ENCODE assay signal across 8 cellular contexts in the genomic region with DNA sequence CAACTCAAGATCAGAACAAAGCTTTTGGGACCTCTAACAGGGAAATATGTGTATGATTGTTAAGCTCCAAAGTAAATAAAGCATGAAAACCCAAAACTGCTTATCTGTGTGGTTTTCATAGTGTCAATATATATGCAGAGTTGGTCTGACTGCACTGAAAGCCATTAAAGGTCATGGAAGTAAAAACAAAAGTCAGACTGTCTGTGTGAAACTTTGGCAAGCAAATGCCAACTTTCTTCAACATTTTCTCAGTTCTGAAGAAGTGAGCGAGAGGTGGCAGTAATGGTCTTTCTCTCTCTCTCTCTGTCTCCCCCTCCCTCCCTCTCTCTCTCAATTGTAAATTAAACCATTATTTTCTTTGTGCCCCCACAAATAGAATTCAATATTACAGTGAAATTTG.
DNase-seq lines count a peak whose midpoint lies in the region; ATAC-seq, FAIRE-seq and TF ChIP-seq lines count a peak whose summit lies in the region.

No MANE protein-coding gene starts in this region.

- intact Hi-C loops in CD4-positive, alpha-beta memory T cell (cut with micrococcal nuclease), result loop anchor here (1.0 to 5.0 kb wide), 5 partner anchors 102 to 221 kb away; no protein-coding TSS in a partner anchor

- DNase-seq in CD4-positive, alpha-beta memory T cell, result peak in 3 of 5 donors; percentile 26 to 40 (median 32)
- DNase-seq in astrocyte (ENCODE audit: low read depth) (peak; percentile 37), NCI-H524 (lab: John Stamatoyannopoulos, UW) (no peak), MG63 (no peak), WERI-Rb-1 (no peak)
- no peak for DNase-seq in natural killer cell treated with Interleukin-12 subunit alpha and Interleukin-12 subunit beta and Interleukin-15 and Interleukin-18, amount 100 ng/mL, for 72 hours (ENCODE audit: low spot score)

- H3K9me3 ChIP-seq in CD4-positive, alpha-beta memory T cell (ENCODE audit: control insufficient read depth in 1 of 2, low read length in 2 of 2), result no peaks in the 10 kb centered on the region
- H3K9me3 ChIP-seq in astrocyte (ENCODE audit: insufficient read depth, low read depth, low read length) (no peaks in the 10 kb centered on the region), MG63 (no peaks in the 10 kb centered on the region), WERI-Rb-1 (ENCODE audit: severe bottlenecking) (no peaks in the 10 kb centered on the region)

- CTCF ChIA-PET in CD4-positive, alpha-beta memory T cell (lab: Charles Lee; ENCODE audit: partially characterized antibody), result interaction anchor here (0.5 to 8.6 kb wide), 16 partner anchors 8 to 221 kb away, joined by 3 to 130 read pairs (median 4); a partner anchor contains a TSS

- H3K36me3 Mint-ChIP-seq in CD4-positive, alpha-beta memory T cell, result no peaks in the 10 kb centered on the region
- H3K36me3 Mint-ChIP-seq in astrocyte (ENCODE audit: low read depth, unreplicated experiment), result no peaks in the 10 kb centered on the region
- no peaks in the 10 kb centered on the region for H3K36me3 Mint-ChIP-seq in natural killer cell treated with Interleukin-12 subunit alpha and Interleukin-12 subunit beta and Interleukin-15 and Interleukin-18, amount 100 ng/mL, for 72 hours

- TF ChIP-seq CTCF in astrocyte (IDR thresholded peaks at IDR 0.05; ENCODE audit: insufficient read depth, low read depth, low read length) (peak; percentile 33), WERI-Rb-1 (IDR thresholded peaks at IDR 0.05; ENCODE audit: low read depth, low read length) (no peak)

- peaks cover 32 to 57% (median 41%) of the 10 kb centered on the region in 4 donors for H3K4me1 Mint-ChIP-seq in CD4-positive, alpha-beta memory T cell
- peaks cover 14% of the 10 kb centered on the region for H3K4me1 Mint-ChIP-seq in astrocyte (ENCODE audit: low read depth, unreplicated experiment)
- H3K4me1 Mint-ChIP-seq in natural killer cell treated with Interleukin-12 subunit alpha and Interleukin-12 subunit beta and Interleukin-15 and Interleukin-18, amount 100 ng/mL, for 72 hours (ENCODE audit: low read depth in 2 of 2), result peaks cover 39 to 48% of the 10 kb centered on the region in 2 donors

- H3K27me3 Mint-ChIP-seq in CD4-positive, alpha-beta memory T cell, result no peaks in the 10 kb centered on the region
- H3K27me3 Mint-ChIP-seq in astrocyte (ENCODE audit: low read depth, unreplicated experiment), result no peaks in the 10 kb centered on the region
- H3K27me3 Mint-ChIP-seq in natural killer cell treated with Interleukin-12 subunit alpha and Interleukin-12 subunit beta and Interleukin-15 and Interleukin-18, amount 100 ng/mL, for 72 hours, result no peaks in the 10 kb centered on the region

- H3K27ac ChIP-seq in CD4-positive, alpha-beta memory T cell (ENCODE audit: low read depth, low read length), result no peak overlapping the region
- H3K27ac ChIP-seq in astrocyte (ENCODE audit: low read depth, low read length) (no peak overlapping the region), WERI-Rb-1 (no peak overlapping the region)

- no peaks in the 10 kb centered on the region for H3K79me2 ChIP-seq in astrocyte (ENCODE audit: insufficient read depth, low read length)

- H3K4me2 ChIP-seq in astrocyte (ENCODE audit: low read length), result peak overlapping the region; percentile 36

- H4K20me1 ChIP-seq in astrocyte (ENCODE audit: insufficient read depth, low read length), result no peaks in the 10 kb centered on the region

- no peak overlapping the region for H3K9ac ChIP-seq in astrocyte (ENCODE audit: low read length)

- no peak overlapping the region for H3K4me3 ChIP-seq in CD4-positive, alpha-beta memory T cell (ENCODE audit: low read length in 2 of 2)
- H3K4me3 ChIP-seq in astrocyte (ENCODE audit: insufficient read depth, low read depth, low read length) (no peak overlapping the region), MG63 (no peak overlapping the region), WERI-Rb-1 (ENCODE audit: low read depth, low read length) (no peak overlapping the region)

- no peaks in the 10 kb centered on the region for H3K27me3 ChIP-seq in CD4-positive, alpha-beta memory T cell (ENCODE audit: insufficient read depth, low read length)
- H3K27me3 ChIP-seq in astrocyte (ENCODE audit: insufficient read depth, low read length) (no peaks in the 10 kb centered on the region), MG63 (no peaks in the 10 kb centered on the region), WERI-Rb-1 (ENCODE audit: insufficient read depth, low read depth, severe bottlenecking) (no peaks in the 10 kb centered on the region)

- POLR2A ChIA-PET in CD4-positive, alpha-beta memory T cell (lab: Charles Lee; ENCODE audit: partially characterized antibody), result interaction anchor here (0.8 to 7.4 kb wide), 9 partner anchors 8 to 220 kb away, joined by 3 to 92 read pairs (median 4); a partner anchor contains a TSS

- no peak for FAIRE-seq in astrocyte (lab: Jason Lieb, UNC)

- H3K36me3 ChIP-seq in CD4-positive, alpha-beta memory T cell (ENCODE audit: insufficient read depth, low read length), result no peaks in the 10 kb centered on the region
- H3K36me3 ChIP-seq in astrocyte (ENCODE audit: insufficient read depth, low read length) (no peaks in the 10 kb centered on the region), MG63 (no peaks in the 10 kb centered on the region), WERI-Rb-1 (no peaks in the 10 kb centered on the region)

- peak; percentile 52 for ATAC-seq in GM19324 (IDR thresholded peaks at IDR 0.05; ENCODE audit: low FRiP score, unreplicated experiment)
- ATAC-seq in HG03469 (IDR thresholded peaks at IDR 0.05; ENCODE audit: unreplicated experiment), result peak; percentile 48
- peak; percentile 71 to 75 for ATAC-seq in natural killer cell treated with Interleukin-12 subunit alpha and Interleukin-12 subunit beta and Interleukin-15 and Interleukin-18, amount 100 ng/mL, for 72 hours

- H3K9me3 Mint-ChIP-seq in CD4-positive, alpha-beta memory T cell, result no peaks in the 10 kb centered on the region
- H3K9me3 Mint-ChIP-seq in astrocyte (ENCODE audit: unreplicated experiment), result no peaks in the 10 kb centered on the region
- no peaks in the 10 kb centered on the region for H3K9me3 Mint-ChIP-seq in natural killer cell treated with Interleukin-12 subunit alpha and Interleukin-12 subunit beta and Interleukin-15 and Interleukin-18, amount 100 ng/mL, for 72 hours

- H3K4me1 ChIP-seq in CD4-positive, alpha-beta memory T cell (ENCODE audit: insufficient read depth, low read length), result peaks cover 36% of the 10 kb centered on the region
- peaks cover 6% of the 10 kb centered on the region for H3K4me1 ChIP-seq in astrocyte (ENCODE audit: insufficient read depth, low read length)

- peak overlapping the region in 5 of 8 donors; percentile 26 to 67 (median 37) for H3K4me3 Mint-ChIP-seq in CD4-positive, alpha-beta memory T cell
- H3K4me3 Mint-ChIP-seq in astrocyte (ENCODE audit: unreplicated experiment), result peak overlapping the region; percentile 36
- H3K4me3 Mint-ChIP-seq in natural killer cell treated with Interleukin-12 subunit alpha and Interleukin-12 subunit beta and Interleukin-15 and Interleukin-18, amount 100 ng/mL, for 72 hours, result peak overlapping the region; percentile 75

- H3K27ac Mint-ChIP-seq in CD4-positive, alpha-beta memory T cell, result peak overlapping the region; percentile 42 to 92 (median 77)
- no peak overlapping the region for H3K27ac Mint-ChIP-seq in astrocyte (ENCODE audit: unreplicated experiment)
- peak overlapping the region; percentile 72 to 88 for H3K27ac Mint-ChIP-seq in natural killer cell treated with Interleukin-12 subunit alpha and Interleukin-12 subunit beta and Interleukin-15 and Interleukin-18, amount 100 ng/mL, for 72 hours

- no peak overlapping the region for H2AFZ ChIP-seq in astrocyte (ENCODE audit: low read depth, low read length)

Comparison
In these comparisons a context has a peak if more than half of its experiments do, and no peak if none do; other contexts are left out.
1. DNase-seq: peak in CD4-positive, alpha-beta memory T cell (3 of 5) and astrocyte (single experiment); none in natural killer cell treated with Interleukin-12 subunit alpha and Interleukin-12 subunit beta and Interleukin-15 and Interleukin-18, amount 100 ng/mL, for 72 hours (single experiment), NCI-H524 (0 of 2), MG63 (single experiment) and WERI-Rb-1 (single experiment).
2. Peak in every context shown above with its lines, with median percentiles within 50 percentile points of each other: H3K4me3 Mint-ChIP-seq and ATAC-seq.